ENCODE assay signal across 8 cellular contexts in the genomic region with DNA sequence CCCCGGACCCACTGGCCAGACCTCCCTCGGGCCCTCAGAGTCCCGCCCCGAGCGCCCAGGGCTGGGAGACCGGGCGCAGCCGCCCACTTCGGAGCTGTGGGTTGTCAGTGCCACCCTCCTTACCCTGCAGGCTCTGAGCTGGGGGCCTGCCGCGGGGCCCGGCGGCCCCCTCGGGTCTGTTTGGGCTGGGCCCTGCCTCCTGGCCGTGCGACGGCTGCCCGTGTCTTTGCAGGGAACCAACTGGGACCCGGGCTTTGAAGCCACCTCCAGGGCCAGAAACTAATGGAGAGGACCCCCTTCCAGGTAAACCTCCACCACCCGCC. TPM values are rescaled to one million over a fixed set of nuclear protein-coding genes. Genes with fewer than 3 reads are reported as not detected.
A peak's percentile ranks its signal among the peaks of the same experiment; 100 is the strongest.
DNase-seq lines count a peak whose midpoint lies in the region; ATAC-seq and TF ChIP-seq lines count a peak whose summit lies in the region.

No MANE protein-coding gene starts in this region.

- DNase-seq in NB4 (ENCODE audit: low read depth) (no peak), epithelial cell of proximal tubule (ENCODE audit: low read depth) (no peak), retinal pigment epithelial cell (ENCODE audit: low read depth) (no peak), left colon (no peak), GM03348 (ENCODE audit: low spot score) (no peak)
- no peak for DNase-seq in stimulated activated naive CD4-positive, alpha-beta T cell treated with Interleukin-2 at 50 U/mL for 16 hours (lab: John Stamatoyannopoulos, UW)

- intact Hi-C loops in left colon (cut with DNase I, micrococcal nuclease) = no loop called here

- TF ChIP-seq POLR2A in NB4 (IDR thresholded peaks at IDR 0.05; ENCODE audit: extremely low read depth, insufficient read length) = no peak

- TF ChIP-seq CTCF in NB4 (IDR thresholded peaks at IDR 0.05; ENCODE audit: low read depth, low read length) = no peak
- no peak for TF ChIP-seq CTCF in epithelial cell of proximal tubule (conservative IDR thresholded peaks at IDR 0.05; ENCODE audit: low read depth, low read length)
- TF ChIP-seq CTCF in retinal pigment epithelial cell (conservative IDR thresholded peaks at IDR 0.05; ENCODE audit: low read depth, low read length) = no peak

- ATAC-seq in GM18502 (IDR thresholded peaks at IDR 0.05; ENCODE audit: poor library complexity, unreplicated experiment) (peak; percentile 12), HG02885 (IDR thresholded peaks at IDR 0.05; ENCODE audit: poor library complexity, unreplicated experiment) (no peak), left colon (no peak)

- H3K4me3 ChIP-seq in NB4 (ENCODE audit: low read depth, low read length) (peak overlapping the region; percentile 61), epithelial cell of proximal tubule (ENCODE audit: low read depth, low read length) (peak overlapping the region; percentile 74), retinal pigment epithelial cell (ENCODE audit: low read length) (peak overlapping the region; percentile 67)

RNA-seq across cellular contexts. Expression of gene TEDC2, which starts 0.4 kb away (rescaled TPM):
- 26.0 and 40.4 TPM in 2 replicates for total RNA-seq in epithelial cell of proximal tubule
- total RNA-seq in left colon = 1 to 10 TPM; 1.3 to 5.6 TPM

RNA-seq across cellular contexts. Expression of gene NTN3, which starts 10.7 kb away (rescaled TPM):
- 0.23 TPM in 1 of 2 replicates, not detected in the other for total RNA-seq in epithelial cell of proximal tubule
- total RNA-seq in left colon = not detected

RNA-seq across cellular contexts. Expression of gene TBC1D24, which starts 14.6 kb away (rescaled TPM):
- total RNA-seq in epithelial cell of proximal tubule (7.8 and 9.1 TPM in 2 replicates), left colon (10 to 100 TPM in 1 of 2 donors, 1 to 10 TPM in 1; 8.9 to 11.1 TPM)

RNA-seq across cellular contexts. Expression of gene CCNF, which starts 31.1 kb away (rescaled TPM):
- total RNA-seq in epithelial cell of proximal tubule (47.5 and 53.4 TPM in 2 replicates), left colon (1 to 10 TPM; 3.0 to 7.3 TPM)

RNA-seq across cellular contexts. Expression of gene ATP6V0C, which starts 53.4 kb away (rescaled TPM):
- 32.4 and 46.6 TPM in 2 replicates for total RNA-seq in epithelial cell of proximal tubule
- 100 to 1,000 TPM; 218 to 230 TPM for total RNA-seq in left colon
